Comparison of ENCODE assay signal across 14 cellular contexts in genomic region chr11:17547051-17547577, GRCh38. TPM values are rescaled to one million over a fixed set of nuclear protein-coding genes. Genes with fewer than 3 reads are reported as not detected.
DNase-seq lines count a peak whose midpoint lies in the region; ATAC-seq and TF ChIP-seq lines count a peak whose summit lies in the region.
"Had no signal": no experiment of that assay in that cellular context is flagged by ENCODE, and none has a peak within 500 bp of the region (broad histone marks: within the 10 kb centered on the region; RNA-seq: fewer than 3 reads in every experiment).

Gene OTOG (plus strand): TSS chr11:17547259. CDS start chr11:17547373, 114 bp downstream.

- TF ChIP-seq CTCF in foreskin keratinocyte (conservative IDR thresholded peaks at IDR 0.05) (no peak), type B pancreatic cell (conservative IDR thresholded peaks at IDR 0.05) (no peak), GM20000 (IDR thresholded peaks at IDR 0.05; ENCODE audit: extremely low read depth, missing control alignments) (no peak)

- DNase-seq in left cardiac atrium (no peak), Right ventricle myocardium superior (no peak), NCI-H748 treated with DMSO at 0.1 percent for 48 hours (lab: John Stamatoyannopoulos, UW) (peak; percentile 45), foreskin keratinocyte (no peak), type B pancreatic cell (ENCODE audit: extremely low spot score, unreplicated experiment) (no peak), GM20000 (ENCODE audit: low spot score) (no peak), epidermal melanocyte (ENCODE audit: insufficient read length, low spot score) (no peak), posterior vena cava (ENCODE audit: low spot score) (no peak)
- DNase-seq: activated CD4-positive, alpha-beta memory T cell treated with anti-CD3 and anti-CD28 coated beads for 36 hours; anterior cingulate cortex; NCI-H1694; right lobe of liver had no signal

- peaks cover 40% of the 10 kb centered on the region for H3K27me3 ChIP-seq in foreskin keratinocyte
- H3K27me3 ChIP-seq: right lobe of liver had no signal

- no peak within 1 kb of the TSS for H3K27ac ChIP-seq in foreskin keratinocyte
- H3K27ac ChIP-seq: right lobe of liver had no signal

- H3K4me3 Mint-ChIP-seq in type B pancreatic cell = peak within 1 kb of the TSS; percentile 47
- H3K4me3 Mint-ChIP-seq: activated CD4-positive, alpha-beta memory T cell treated with anti-CD3 and anti-CD28 coated beads for 36 hours had no signal

- no peaks in the 10 kb centered on the region for H3K36me3 Mint-ChIP-seq in type B pancreatic cell
- H3K36me3 Mint-ChIP-seq: activated CD4-positive, alpha-beta memory T cell treated with anti-CD3 and anti-CD28 coated beads for 36 hours had no signal

- ATAC-seq in left cardiac atrium = peak; percentile 29 to 49
- no peak for ATAC-seq in Right ventricle myocardium superior (ENCODE audit: poor library complexity)
- ATAC-seq in foreskin keratinocyte = peak; percentile 25
- ATAC-seq: right lobe of liver had no signal

- H3K4me1 Mint-ChIP-seq in type B pancreatic cell (ENCODE audit: unreplicated experiment) = peaks cover 35% of the 10 kb centered on the region

- no peaks in the 10 kb centered on the region for H3K4me1 ChIP-seq in foreskin keratinocyte
- H3K4me1 ChIP-seq: right lobe of liver had no signal

- H3K27ac Mint-ChIP-seq in type B pancreatic cell = no peak within 1 kb of the TSS
- H3K27ac Mint-ChIP-seq: activated CD4-positive, alpha-beta memory T cell treated with anti-CD3 and anti-CD28 coated beads for 36 hours had no signal

- H3K27me3 Mint-ChIP-seq in type B pancreatic cell = peaks cover 32% of the 10 kb centered on the region

- no peaks in the 10 kb centered on the region for H3K9me3 Mint-ChIP-seq in type B pancreatic cell
- H3K9me3 Mint-ChIP-seq: activated CD4-positive, alpha-beta memory T cell treated with anti-CD3 and anti-CD28 coated beads for 36 hours had no signal

- intact Hi-C loops in left cardiac atrium (cut with DNase I) = no loop called here
- intact Hi-C loops in Right ventricle myocardium superior (cut with DNase I) = no loop called here
- intact Hi-C loops in posterior vena cava (cut with DNase I) = no loop called here

RNA-seq across cellular contexts. Expression of gene OTOG, which starts in this region (rescaled TPM):
- total RNA-seq in left cardiac atrium (not detected), Right ventricle myocardium superior (not detected), foreskin keratinocyte (not detected in 2 replicates), type B pancreatic cell (ENCODE audit: low replicate concordance) (0.21 and 1.5 TPM in 2 replicates), posterior vena cava (not detected)
- polyA plus RNA-seq in foreskin keratinocyte = not detected in 2 replicates
- total RNA-seq: activated CD4-positive, alpha-beta memory T cell treated with anti-CD3 and anti-CD28 coated beads for 36 hours; right lobe of liver; SK-MEL-5 had no signal
- polyA plus RNA-seq: lung had no signal

Comparison
In these comparisons a context has a peak if more than half of its experiments do, and no peak if none do; other contexts are left out.
1. Peak in ATAC-seq in left cardiac atrium; RNA of the gene not detected or under 1 TPM.
2. Peak in ATAC-seq in foreskin keratinocyte; RNA of the gene not detected or under 1 TPM.